In the genomic region with DNA sequence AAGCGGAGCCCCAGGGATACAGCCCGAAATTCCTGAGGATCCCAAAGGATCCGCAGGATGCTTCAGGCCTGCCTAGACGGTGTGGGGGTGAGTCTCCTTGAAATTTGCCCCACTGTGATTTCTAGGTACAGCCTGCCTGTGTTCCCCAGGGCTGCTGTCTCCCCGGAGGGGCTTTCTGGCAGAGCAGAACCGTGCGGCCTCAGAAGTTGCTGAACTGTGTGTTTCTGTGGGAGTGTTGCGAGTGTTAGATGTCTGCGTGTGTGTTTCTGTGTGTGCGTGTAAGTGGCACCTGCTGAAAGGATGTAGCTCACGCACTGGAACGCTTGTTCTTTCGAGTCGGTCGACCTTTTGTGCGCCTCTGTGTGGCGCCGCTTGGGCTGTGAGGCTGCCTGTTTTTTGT, we compare ENCODE assay signal across 25 cellular contexts.
"Had no signal": no experiment of that assay in that cellular context is flagged by ENCODE, and none has a peak within 500 bp of the region (broad histone marks: within the 10 kb centered on the region; RNA-seq: fewer than 3 reads in every experiment).

No MANE protein-coding gene starts in this region.

- H3K9me3 ChIP-seq: adrenal gland, body of pancreas, lower lobe of right lung, mucosa of descending colon, prostate gland, thyroid gland, upper lobe of left lung had no signal

- H3K27ac Mint-ChIP-seq: activated naive CD4-positive, alpha-beta T cell treated with anti-CD3 and anti-CD28 coated beads for 36 hours; activated naive CD8-positive, alpha-beta T cell treated with anti-CD3 and anti-CD28 coated beads for 36 hours; activated T-cell treated with anti-CD3 and anti-CD28 coated beads, Interleukin-2, amount 50 U/mL, for 72 hours; natural killer cell treated with Interleukin-12 subunit alpha and Interleukin-12 subunit beta and Interleukin-15 and Interleukin-18, amount 100 ng/mL, for 72 hours; stimulated activated memory B cell treated with anti-CD40 and anti-IgM and Interleukin-4, amounts not matched to agents 10 μg/mL and 1 μg/mL and 100 μg/mL, for 72 hours; stimulated activated naive CD8-positive, alpha-beta T cell treated with anti-CD3 and anti-CD28 coated beads, Interleukin-15, amount 100 ng/mL, for 72 hours had no signal

- H3K27me3 ChIP-seq: adrenal gland, body of pancreas, dorsolateral prefrontal cortex, thyroid gland, upper lobe of left lung had no signal

- DNase-seq: activated CD4-positive, alpha-beta T cell treated with anti-CD3 and anti-CD28 coated beads for 4 hours; activated naive CD4-positive, alpha-beta T cell treated with anti-CD3 and anti-CD28 coated beads for 36 hours; activated naive CD8-positive, alpha-beta T cell treated with anti-CD3 and anti-CD28 coated beads for 36 hours; activated T-cell treated with anti-CD3 and anti-CD28 coated beads for 4 hours; activated T-cell treated with anti-CD3 and anti-CD28 coated beads, Interleukin-2, amount 50 U/mL, for 72 hours; body of pancreas; dorsolateral prefrontal cortex; effector memory CD4-positive, alpha-beta T cell; erythroblast; heart left ventricle; hypothalamus; lower lobe of right lung; mesendoderm; mucosa of descending colon; retina; stimulated activated CD4-positive, alpha-beta T cell treated with anti-CD3 and anti-CD28 coated beads, Interleukin-4, amount 100 ng/mL, for 24 hours; stimulated activated naive CD8-positive, alpha-beta T cell treated with anti-CD3 and anti-CD28 coated beads, Interleukin-15, amount 100 ng/mL, for 72 hours; thyroid gland had no signal

- H3K4me1 ChIP-seq: prostate gland had no signal

- H3K27ac ChIP-seq: adrenal gland, body of pancreas, dorsolateral prefrontal cortex, heart left ventricle, lower lobe of right lung, prostate gland, skin epidermis, thyroid gland, upper lobe of left lung had no signal

- ATAC-seq: activated T-cell treated with anti-CD3 and anti-CD28 coated beads, Interleukin-2, amount 50 U/mL, for 72 hours; body of pancreas; heart left ventricle; lower lobe of right lung; mucosa of descending colon; natural killer cell treated with Interleukin-12 subunit alpha and Interleukin-12 subunit beta and Interleukin-15 and Interleukin-18, amount 100 ng/mL, for 72 hours; sciatic nerve; stimulated activated memory B cell treated with anti-CD40 and anti-IgM and Interleukin-4, amounts not matched to agents 10 μg/mL and 1 μg/mL and 100 μg/mL, for 72 hours; stimulated activated naive CD8-positive, alpha-beta T cell treated with anti-CD3 and anti-CD28 coated beads, Interleukin-15, amount 100 ng/mL, for 72 hours had no signal

- H3K36me3 Mint-ChIP-seq: activated naive CD8-positive, alpha-beta T cell treated with anti-CD3 and anti-CD28 coated beads for 36 hours; natural killer cell treated with Interleukin-12 subunit alpha and Interleukin-12 subunit beta and Interleukin-15 and Interleukin-18, amount 100 ng/mL, for 72 hours; stimulated activated memory B cell treated with anti-CD40 and anti-IgM and Interleukin-4, amounts not matched to agents 10 μg/mL and 1 μg/mL and 100 μg/mL, for 72 hours had no signal

- H3K4me3 ChIP-seq: adrenal gland, body of pancreas, dorsolateral prefrontal cortex, heart left ventricle, lower lobe of right lung, mucosa of descending colon, prostate gland, skin epidermis, thyroid gland, upper lobe of left lung had no signal

- H3K36me3 ChIP-seq: adrenal gland, heart left ventricle, lower lobe of right lung, prostate gland, thyroid gland, upper lobe of left lung had no signal

- H3K4me3 Mint-ChIP-seq: activated naive CD4-positive, alpha-beta T cell treated with anti-CD3 and anti-CD28 coated beads for 36 hours; activated naive CD8-positive, alpha-beta T cell treated with anti-CD3 and anti-CD28 coated beads for 36 hours; activated T-cell treated with anti-CD3 and anti-CD28 coated beads, Interleukin-2, amount 50 U/mL, for 72 hours; natural killer cell treated with Interleukin-12 subunit alpha and Interleukin-12 subunit beta and Interleukin-15 and Interleukin-18, amount 100 ng/mL, for 72 hours; stimulated activated memory B cell treated with anti-CD40 and anti-IgM and Interleukin-4, amounts not matched to agents 10 μg/mL and 1 μg/mL and 100 μg/mL, for 72 hours; stimulated activated naive CD8-positive, alpha-beta T cell treated with anti-CD3 and anti-CD28 coated beads, Interleukin-15, amount 100 ng/mL, for 72 hours had no signal

- H3K9me3 Mint-ChIP-seq: activated naive CD8-positive, alpha-beta T cell treated with anti-CD3 and anti-CD28 coated beads for 36 hours; natural killer cell treated with Interleukin-12 subunit alpha and Interleukin-12 subunit beta and Interleukin-15 and Interleukin-18, amount 100 ng/mL, for 72 hours; stimulated activated memory B cell treated with anti-CD40 and anti-IgM and Interleukin-4, amounts not matched to agents 10 μg/mL and 1 μg/mL and 100 μg/mL, for 72 hours had no signal
